31 cellular contexts compared by ENCODE assay signal in genomic region chr14:30337456-30337855, GRCh38.
"Had no signal": no experiment of that assay in that cellular context is flagged by ENCODE, and none has a peak within 500 bp of the region (broad histone marks: within the 10 kb centered on the region; RNA-seq: fewer than 3 reads in every experiment).

No MANE protein-coding gene starts in this region.

- H3K79me2 ChIP-seq: hepatocyte had no signal

- H3K27me3 ChIP-seq: brain microvascular endothelial cell, colonic mucosa, gastroesophageal sphincter, heart right ventricle, hepatocyte had no signal

- H3K9me3 ChIP-seq: colonic mucosa, gastroesophageal sphincter had no signal

- H3K27ac ChIP-seq: brain microvascular endothelial cell, colonic mucosa, gastroesophageal sphincter, heart right ventricle, hepatocyte, VCaP had no signal

- H3K4me1 ChIP-seq: colonic mucosa, gastroesophageal sphincter had no signal

- H3K4me2 ChIP-seq: hepatocyte had no signal

- H3K4me1 Mint-ChIP-seq: WTC11 had no signal

- H3K27me3 Mint-ChIP-seq: activated CD4-positive, alpha-beta memory T cell treated with anti-CD3 and anti-CD28 coated beads, Interleukin-2, amount 10 ng/mL, durations not matched to agents 7 days and 5 days; activated CD4-positive, alpha-beta T cell treated with anti-CD3 and anti-CD28 coated beads, Interleukin-2, amount 10 ng/mL, durations not matched to agents 7 days and 5 days had no signal

- ATAC-seq: activated T-cell treated with anti-CD3 and anti-CD28 coated beads, Interleukin-2, amount 50 U/mL, for 72 hours; esophagus mucosa; gastroesophageal sphincter; heart right ventricle; WTC11 had no signal

- H3K9me3 Mint-ChIP-seq: activated CD4-positive, alpha-beta memory T cell treated with anti-CD3 and anti-CD28 coated beads, Interleukin-2, amount 10 ng/mL, durations not matched to agents 7 days and 5 days; activated T-cell treated with anti-CD3 and anti-CD28 coated beads, Interleukin-2, amount 50 U/mL, for 24 hours; WTC11 had no signal

- H3K27ac Mint-ChIP-seq: activated CD4-positive, alpha-beta memory T cell treated with anti-CD3 and anti-CD28 coated beads, Interleukin-2, amount 10 ng/mL, durations not matched to agents 7 days and 5 days; activated CD4-positive, alpha-beta T cell treated with anti-CD3 and anti-CD28 coated beads, Interleukin-2, amount 10 ng/mL, durations not matched to agents 7 days and 5 days; activated naive CD8-positive, alpha-beta T cell; activated T-cell treated with anti-CD3 and anti-CD28 coated beads, Interleukin-2, amount 50 U/mL, for 24 hours; activated T-cell treated with anti-CD3 and anti-CD28 coated beads, Interleukin-2, amount 50 U/mL, for 72 hours; WTC11 had no signal

- H3K4me3 Mint-ChIP-seq: activated CD4-positive, alpha-beta memory T cell treated with anti-CD3 and anti-CD28 coated beads, Interleukin-2, amount 10 ng/mL, durations not matched to agents 7 days and 5 days; activated CD4-positive, alpha-beta T cell treated with anti-CD3 and anti-CD28 coated beads, Interleukin-2, amount 10 ng/mL, durations not matched to agents 7 days and 5 days; activated naive CD8-positive, alpha-beta T cell; activated T-cell treated with anti-CD3 and anti-CD28 coated beads, Interleukin-2, amount 50 U/mL, for 24 hours; activated T-cell treated with anti-CD3 and anti-CD28 coated beads, Interleukin-2, amount 50 U/mL, for 72 hours; WTC11 had no signal

- H3K36me3 Mint-ChIP-seq: activated naive CD8-positive, alpha-beta T cell; WTC11 had no signal

- DNase-seq: activated CD4-positive, alpha-beta memory T cell treated with anti-CD3 and anti-CD28 coated beads, Interleukin-2, amount 10 ng/mL, durations not matched to agents 7 days and 5 days; activated CD4-positive, alpha-beta T cell treated with anti-CD3 and anti-CD28 coated beads for 1 hour; activated CD4-positive, alpha-beta T cell treated with anti-CD3 and anti-CD28 coated beads for 4 hours; activated CD4-positive, alpha-beta T cell treated with anti-CD3 and anti-CD28 coated beads, Interleukin-2, amount 10 ng/mL, durations not matched to agents 7 days and 5 days; activated CD4-positive, alpha-beta T cell treated with anti-CD3 and anti-CD28 coated beads, Interleukin-2, amount 50 U/mL, for 4 hours; activated CD8-positive, alpha-beta memory T cell treated with anti-CD3 and anti-CD28 coated beads, Interleukin-2, amount 50 U/mL, for 48 hours; activated gamma-delta T cell; activated naive CD4-positive, alpha-beta T cell treated with anti-CD3 and anti-CD28 coated beads, Interleukin-2, amount 50 U/mL, for 16 hours; activated naive CD4-positive, alpha-beta T cell treated with Interleukin-2 at 50 U/mL for 16 hours; activated T-cell treated with anti-CD3 and anti-CD28 coated beads for 4 hours; activated T-cell treated with anti-CD3 and anti-CD28 coated beads, Interleukin-2, amount 50 U/mL, for 24 hours; activated T-cell treated with anti-CD3 and anti-CD28 coated beads, Interleukin-2, amount 50 U/mL, for 72 hours; amniotic stem cell; anterior cingulate cortex; brain microvascular endothelial cell; central memory CD4-positive, alpha-beta T cell; cerebellar nuclear complex; colonic mucosa; effector CD8-positive, alpha-beta T cell; foreskin melanocyte; heart right ventricle; T-helper 2 cell had no signal

- H3K4me3 ChIP-seq: colonic mucosa, gastroesophageal sphincter, heart right ventricle, hepatocyte had no signal

- H2AFZ ChIP-seq: hepatocyte had no signal

- H3K36me3 ChIP-seq: brain microvascular endothelial cell, colonic mucosa, gastroesophageal sphincter, heart right ventricle had no signal

- FAIRE-seq: astrocyte, endometrium, endothelial cell of umbilical vein had no signal
